1 cellular context compared by ENCODE assay signal in the genomic region with DNA sequence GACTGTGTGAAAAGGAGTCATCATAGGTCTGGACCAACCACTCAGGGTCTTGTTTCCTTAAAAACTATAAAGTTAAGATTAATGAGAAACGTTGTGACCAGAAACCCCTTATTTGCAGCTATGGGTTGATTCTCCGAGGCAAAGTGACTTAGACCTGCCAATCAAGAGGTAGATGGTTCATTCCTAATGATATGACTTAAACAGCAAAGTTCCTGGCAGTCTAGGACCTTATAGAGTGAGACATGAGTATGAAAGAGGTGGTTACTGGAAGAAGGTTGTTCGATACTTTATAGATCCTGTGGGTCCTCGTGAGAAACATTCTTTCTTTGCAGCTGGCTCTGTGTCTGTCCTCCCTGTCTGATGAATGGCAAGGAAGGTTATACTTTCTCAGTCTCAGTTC.
TF ChIP-seq lines count a peak whose summit lies in the region.

No MANE protein-coding gene starts in this region.

TF ChIP-seq in WTC11, 78 proteins besides CTCF, POLR2A, EP300 and RAD21 (continued from another document):
- no peak for TF ChIP-seq NR3C1 (CRISPR knock-in tag; conservative IDR thresholded peaks at IDR 0.05; ENCODE audit: low read depth)
- TF ChIP-seq NR1H2 (CRISPR knock-in tag; IDR thresholded peaks at IDR 0.05), result no peak
- TF ChIP-seq FOXP1 (CRISPR knock-in tag; IDR thresholded peaks at IDR 0.05; ENCODE audit: borderline replicate concordance), result no peak
- TF ChIP-seq FOXK1 (CRISPR knock-in tag; IDR thresholded peaks at IDR 0.05), result no peak
TF ChIP-seq in WTC11: peak in this region for 0.
